1 cellular context compared by ENCODE assay signal in genomic region chr17:38751803-38752118, GRCh38.
TF ChIP-seq lines count a peak whose summit lies in the region.

No MANE protein-coding gene starts in this region.

TF ChIP-seq in K562, 482 proteins besides CTCF, POLR2A, EP300 and RAD21 (continued from another document):
- TF ChIP-seq ARID4B (CRISPR knock-in tag; IDR thresholded peaks at IDR 0.05) (0 out of 2 replicates have a peak, but pooled peaks have one; percentile 14), ZNF717 (CRISPR knock-in tag; IDR thresholded peaks at IDR 0.05) (no peak), ZFP36 (IDR thresholded peaks at IDR 0.05; ENCODE audit: low read depth, low read length, partially characterized antibody) (peak; percentile 4), ESRRA (IDR thresholded peaks at IDR 0.05; ENCODE audit: borderline replicate concordance, low read depth) (peak; percentile 40; the same call in 1 of the 2 replicates), CHCHD3 (CRISPR knock-in tag; IDR thresholded peaks at IDR 0.05) (no peak), HNRNPLL (IDR thresholded peaks at IDR 0.05; ENCODE audit: low read depth, low read length, poor library complexity, severe bottlenecking) (peak; percentile 79), ZNF780A (CRISPR knock-in tag; IDR thresholded peaks at IDR 0.05) (no peak), GABPA (tag; conservative IDR thresholded peaks at IDR 0.05; ENCODE audit: low read depth) (no peak), TEAD4 (IDR thresholded peaks at IDR 0.05; ENCODE audit: low read length) (peak; percentile 78), TEAD4 (CRISPR knock-in tag; IDR thresholded peaks at IDR 0.05; ENCODE audit: borderline replicate concordance) (no peak), ATF3 (IDR thresholded peaks at IDR 0.05) (0 out of 2 replicates have a peak, but pooled peaks have one; percentile 24), ATF3 (CRISPR knock-in tag; conservative IDR thresholded peaks at IDR 0.05) (no peak), HNRNPL (IDR thresholded peaks at IDR 0.05; ENCODE audit: low read depth, low read length) (no peak), LARP7 (IDR thresholded peaks at IDR 0.05) (0 out of 2 replicates have a peak, but pooled peaks have one; percentile 11), SUPT5H (IDR thresholded peaks at IDR 0.05) (0 out of 2 replicates have a peak, but pooled peaks have one; percentile 45), XRCC5 (IDR thresholded peaks at IDR 0.05; ENCODE audit: low read depth, low read length) (peak; percentile 67; the same call in 1 of the 2 replicates), SRF (CRISPR knock-in tag; IDR thresholded peaks at IDR 0.05) (0 out of 4 replicates have a peak, but pooled peaks of 1 of the 2 experiments have one; percentile 25), POLR2AphosphoS5 (IDR thresholded peaks at IDR 0.05; ENCODE audit: control insufficient read depth, insufficient read depth, low read depth, low read length) (0 out of 2 replicates have a peak, but pooled peaks have one; percentile 30), MECOM (CRISPR knock-in tag; IDR thresholded peaks at IDR 0.05) (no peak), FOS (IDR thresholded peaks at IDR 0.05; ENCODE audit: extremely low read depth, insufficient read length) (peak; percentile 4), ZNF3 (CRISPR knock-in tag; IDR thresholded peaks at IDR 0.05) (no peak), SPI1 (IDR thresholded peaks at IDR 0.05; ENCODE audit: borderline replicate concordance, low read depth, low read length) (0 out of 2 replicates have a peak, but pooled peaks have one; percentile 7), ID3 (CRISPR knock-in tag; IDR thresholded peaks at IDR 0.05) (no peak), ID3 (tag; IDR thresholded peaks at IDR 0.05) (0 out of 2 replicates have a peak, but pooled peaks have one; percentile 47)
- TF ChIP-seq, protein P1, sequence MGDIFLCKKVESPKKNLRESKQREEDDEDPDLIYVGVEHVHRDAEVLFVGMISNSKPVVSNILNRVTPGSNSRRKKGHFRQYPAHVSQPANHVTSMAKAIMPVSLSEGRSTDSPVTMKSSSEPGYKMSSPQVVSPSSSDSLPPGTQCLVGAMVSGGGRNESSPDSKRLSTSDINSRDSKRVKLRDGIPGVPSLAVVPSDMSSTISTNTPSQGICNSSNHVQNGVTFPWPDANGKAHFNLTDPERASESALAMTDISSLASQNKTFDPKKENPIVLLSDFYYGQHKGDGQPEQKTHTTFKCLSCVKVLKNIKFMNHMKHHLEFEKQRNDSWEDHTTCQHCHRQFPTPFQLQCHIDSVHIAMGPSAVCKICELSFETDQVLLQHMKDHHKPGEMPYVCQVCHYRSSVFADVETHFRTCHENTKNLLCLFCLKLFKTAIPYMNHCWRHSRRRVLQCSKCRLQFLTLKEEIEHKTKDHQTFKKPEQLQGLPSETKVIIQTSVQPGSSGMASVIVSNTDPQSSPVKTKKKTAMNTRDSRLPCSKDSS (IDR thresholded peaks at IDR 0.05; ENCODE audit: low read depth, partially characterized antibody), result peak; percentile 21
- TF ChIP-seq, protein P2, sequence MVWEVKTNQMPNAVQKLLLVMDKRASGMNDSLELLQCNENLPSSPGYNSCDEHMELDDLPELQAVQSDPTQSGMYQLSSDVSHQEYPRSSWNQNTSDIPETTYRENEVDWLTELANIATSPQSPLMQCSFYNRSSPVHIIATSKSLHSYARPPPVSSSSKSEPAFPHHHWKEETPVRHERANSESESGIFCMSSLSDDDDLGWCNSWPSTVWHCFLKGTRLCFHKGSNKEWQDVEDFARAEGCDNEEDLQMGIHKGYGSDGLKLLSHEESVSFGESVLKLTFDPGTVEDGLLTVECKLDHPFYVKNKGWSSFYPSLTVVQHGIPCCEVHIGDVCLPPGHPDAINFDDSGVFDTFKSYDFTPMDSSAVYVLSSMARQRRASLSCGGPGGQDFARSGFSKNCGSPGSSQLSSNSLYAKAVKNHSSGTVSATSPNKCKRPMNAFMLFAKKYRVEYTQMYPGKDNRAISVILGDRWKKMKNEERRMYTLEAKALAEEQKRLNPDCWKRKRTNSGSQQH (CRISPR knock-in tag; IDR thresholded peaks at IDR 0.05), result peak; percentile 24; the same call in 1 of the 2 replicates
- TF ChIP-seq, protein P3, sequence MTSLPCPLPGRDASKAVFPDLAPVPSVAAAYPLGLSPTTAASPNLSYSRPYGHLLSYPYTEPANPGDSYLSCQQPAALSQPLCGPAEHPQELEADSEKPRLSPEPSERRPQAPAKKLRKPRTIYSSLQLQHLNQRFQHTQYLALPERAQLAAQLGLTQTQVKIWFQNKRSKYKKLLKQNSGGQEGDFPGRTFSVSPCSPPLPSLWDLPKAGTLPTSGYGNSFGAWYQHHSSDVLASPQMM (CRISPR knock-in tag; IDR thresholded peaks at IDR 0.05), result no peak
- TF ChIP-seq, protein P4, sequence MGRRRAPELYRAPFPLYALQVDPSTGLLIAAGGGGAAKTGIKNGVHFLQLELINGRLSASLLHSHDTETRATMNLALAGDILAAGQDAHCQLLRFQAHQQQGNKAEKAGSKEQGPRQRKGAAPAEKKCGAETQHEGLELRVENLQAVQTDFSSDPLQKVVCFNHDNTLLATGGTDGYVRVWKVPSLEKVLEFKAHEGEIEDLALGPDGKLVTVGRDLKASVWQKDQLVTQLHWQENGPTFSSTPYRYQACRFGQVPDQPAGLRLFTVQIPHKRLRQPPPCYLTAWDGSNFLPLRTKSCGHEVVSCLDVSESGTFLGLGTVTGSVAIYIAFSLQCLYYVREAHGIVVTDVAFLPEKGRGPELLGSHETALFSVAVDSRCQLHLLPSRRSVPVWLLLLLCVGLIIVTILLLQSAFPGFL (CRISPR knock-in tag; IDR thresholded peaks at IDR 0.05), result 0 out of 2 replicates have a peak, but pooled peaks have one; percentile 71
